In genomic region chr12:98741615-98742265, GRCh38 we compare ENCODE assay signal across 12 cellular contexts.
DNase-seq lines count a peak whose midpoint lies in the region; ATAC-seq and TF ChIP-seq lines count a peak whose summit lies in the region.
"Had no signal": no experiment of that assay in that cellular context is flagged by ENCODE, and none has a peak within 500 bp of the region (broad histone marks: within the 10 kb centered on the region; RNA-seq: fewer than 3 reads in every experiment).

No MANE protein-coding gene starts in this region.

- TF ChIP-seq CTCF in osteocyte (IDR thresholded peaks at IDR 0.05) (no peak), upper lobe of left lung (IDR thresholded peaks at IDR 0.05) (no peak)

- H3K27me3 Mint-ChIP-seq in activated T-helper 1 cell treated with anti-CD3 and anti-CD28 coated beads, Interleukin-12 subunit alpha, Interleukin-12 subunit beta, Interleukin-2, Interleukin-4 antibody, amounts not matched to agents 30 ng/mL and 10 ng/mL and 1 ng/mL, durations not matched to agents 14 hours and 24 hours and 36 hours (ENCODE audit: insufficient read depth), result no peaks in the 10 kb centered on the region
- H3K27me3 Mint-ChIP-seq in osteocyte (ENCODE audit: unreplicated experiment), result peaks cover 5% of the 10 kb centered on the region

- H3K4me1 Mint-ChIP-seq in activated T-helper 1 cell treated with anti-CD3 and anti-CD28 coated beads, Interleukin-12 subunit alpha, Interleukin-12 subunit beta, Interleukin-2, Interleukin-4 antibody, amounts not matched to agents 30 ng/mL and 10 ng/mL and 1 ng/mL, durations not matched to agents 14 hours and 24 hours and 36 hours (ENCODE audit: low read depth), result peaks cover 64% of the 10 kb centered on the region
- H3K4me1 Mint-ChIP-seq in osteocyte (ENCODE audit: unreplicated experiment), result peaks cover 15% of the 10 kb centered on the region

- peaks cover 0 to 7% (median 3%) of the 10 kb centered on the region in 4 donors for H3K27me3 ChIP-seq in upper lobe of left lung

- intact Hi-C loops in activated T-helper 1 cell treated with anti-CD3 and anti-CD28 coated beads, Interleukin-12 subunit alpha, Interleukin-12 subunit beta, Interleukin-2, Interleukin-4 antibody, amounts not matched to agents 30 ng/mL and 10 ng/mL and 1 ng/mL, durations not matched to agents 14 hours and 24 hours and 36 hours (cut with micrococcal nuclease), result loop anchor here (1.0 to 5.0 kb wide), 6 partner anchors 13 to 1401 kb away; partner anchors contain the start of genes APAF1 and BLTP3B

- TF ChIP-seq EP300 in upper lobe of left lung (IDR thresholded peaks at IDR 0.05), result no peak

- H3K36me3 Mint-ChIP-seq in activated T-helper 1 cell treated with anti-CD3 and anti-CD28 coated beads, Interleukin-12 subunit alpha, Interleukin-12 subunit beta, Interleukin-2, Interleukin-4 antibody, amounts not matched to agents 30 ng/mL and 10 ng/mL and 1 ng/mL, durations not matched to agents 14 hours and 24 hours and 36 hours (ENCODE audit: low read depth), result peaks cover 7% of the 10 kb centered on the region
- H3K36me3 Mint-ChIP-seq in osteocyte (ENCODE audit: unreplicated experiment), result no peaks in the 10 kb centered on the region

- ATAC-seq in upper lobe of left lung (ENCODE audit: low FRiP score in 2 of 2), result no peak

- peak; percentile 67 for DNase-seq in activated CD4-positive, alpha-beta T cell treated with anti-CD3 and anti-CD28 coated beads for 48 hours
- no peak for DNase-seq in activated CD4-positive, alpha-beta T cell treated with anti-CD3 and anti-CD28 coated beads, Interleukin-2, amount 50 U/mL, for 1 hour
- DNase-seq in NCI-H2107 treated with DMSO at 0.1 percent for 48 hours (lab: John Stamatoyannopoulos, UW; ENCODE audit: unreplicated experiment) (peak; percentile 81), osteocyte (ENCODE audit: extremely low spot score, unreplicated experiment) (peak; percentile 73), upper lobe of left lung (no peak), NCI-H2196 treated with DMSO at 0.1 percent for 48 hours (lab: John Stamatoyannopoulos, UW; ENCODE audit: unreplicated experiment) (no peak), activated gamma-delta T cell (lab: John Stamatoyannopoulos, UW) (no peak)
- DNase-seq in activated T-helper 1 cell treated with anti-CD3 and anti-CD28 coated beads, Interleukin-12 subunit alpha, Interleukin-12 subunit beta, Interleukin-2, Interleukin-4 antibody, amounts not matched to agents 30 ng/mL and 10 ng/mL and 1 ng/mL, durations not matched to agents 14 hours and 24 hours and 36 hours (ENCODE audit: low spot score), result no peak
- DNase-seq: left ventricle myocardium inferior, MV-4-11, substantia nigra had no signal

- H3K4me3 ChIP-seq in upper lobe of left lung, result no peak overlapping the region
- H3K4me3 ChIP-seq: left ventricle myocardium inferior had no signal

- no peaks in the 10 kb centered on the region for H3K9me3 ChIP-seq in upper lobe of left lung
- H3K9me3 ChIP-seq: left ventricle myocardium inferior had no signal

- H3K9me3 Mint-ChIP-seq in activated T-helper 1 cell treated with anti-CD3 and anti-CD28 coated beads, Interleukin-12 subunit alpha, Interleukin-12 subunit beta, Interleukin-2, Interleukin-4 antibody, amounts not matched to agents 30 ng/mL and 10 ng/mL and 1 ng/mL, durations not matched to agents 14 hours and 24 hours and 36 hours, result no peaks in the 10 kb centered on the region
- H3K9me3 Mint-ChIP-seq in osteocyte (ENCODE audit: unreplicated experiment), result no peaks in the 10 kb centered on the region

- no peaks in the 10 kb centered on the region for H3K36me3 ChIP-seq in upper lobe of left lung
- H3K36me3 ChIP-seq: left ventricle myocardium inferior had no signal

- no peak for TF ChIP-seq POLR2A in upper lobe of left lung (IDR thresholded peaks at IDR 0.05)

- H3K4me3 Mint-ChIP-seq in activated T-helper 1 cell treated with anti-CD3 and anti-CD28 coated beads, Interleukin-12 subunit alpha, Interleukin-12 subunit beta, Interleukin-2, Interleukin-4 antibody, amounts not matched to agents 30 ng/mL and 10 ng/mL and 1 ng/mL, durations not matched to agents 14 hours and 24 hours and 36 hours, result peak overlapping the region; percentile 19
- H3K4me3 Mint-ChIP-seq in osteocyte (ENCODE audit: unreplicated experiment), result no peak overlapping the region

- peak overlapping the region; percentile 92 for H3K27ac Mint-ChIP-seq in activated T-helper 1 cell treated with anti-CD3 and anti-CD28 coated beads, Interleukin-12 subunit alpha, Interleukin-12 subunit beta, Interleukin-2, Interleukin-4 antibody, amounts not matched to agents 30 ng/mL and 10 ng/mL and 1 ng/mL, durations not matched to agents 14 hours and 24 hours and 36 hours
- H3K27ac Mint-ChIP-seq in osteocyte (ENCODE audit: unreplicated experiment), result no peak overlapping the region

- H3K4me1 ChIP-seq in upper lobe of left lung, result peaks cover 4 to 10% (median 5%) of the 10 kb centered on the region in 4 donors

- no peak overlapping the region for H3K27ac ChIP-seq in upper lobe of left lung
- H3K27ac ChIP-seq: HL-60, left ventricle myocardium inferior had no signal

- WGBS in upper lobe of left lung, 2 donors, result 67 to 74% methylated on average over 12 of the region's 12 CpGs

Comparison
In these comparisons a context has a peak if more than half of its experiments do, and no peak if none do; other contexts are left out.
1. DNase-seq: peak in activated CD4-positive, alpha-beta T cell treated with anti-CD3 and anti-CD28 coated beads for 48 hours (single experiment), NCI-H2107 treated with DMSO at 0.1 percent for 48 hours (single experiment) and osteocyte (single experiment); none in activated CD4-positive, alpha-beta T cell treated with anti-CD3 and anti-CD28 coated beads, Interleukin-2, amount 50 U/mL, for 1 hour (single experiment), activated T-helper 1 cell treated with anti-CD3 and anti-CD28 coated beads, Interleukin-12 subunit alpha, Interleukin-12 subunit beta, Interleukin-2, Interleukin-4 antibody, amounts not matched to agents 30 ng/mL and 10 ng/mL and 1 ng/mL, durations not matched to agents 14 hours and 24 hours and 36 hours (single experiment), upper lobe of left lung (0 of 2), NCI-H2196 treated with DMSO at 0.1 percent for 48 hours (single experiment) and activated gamma-delta T cell (single experiment).